15 cellular contexts compared by ENCODE assay signal in the genomic region with DNA sequence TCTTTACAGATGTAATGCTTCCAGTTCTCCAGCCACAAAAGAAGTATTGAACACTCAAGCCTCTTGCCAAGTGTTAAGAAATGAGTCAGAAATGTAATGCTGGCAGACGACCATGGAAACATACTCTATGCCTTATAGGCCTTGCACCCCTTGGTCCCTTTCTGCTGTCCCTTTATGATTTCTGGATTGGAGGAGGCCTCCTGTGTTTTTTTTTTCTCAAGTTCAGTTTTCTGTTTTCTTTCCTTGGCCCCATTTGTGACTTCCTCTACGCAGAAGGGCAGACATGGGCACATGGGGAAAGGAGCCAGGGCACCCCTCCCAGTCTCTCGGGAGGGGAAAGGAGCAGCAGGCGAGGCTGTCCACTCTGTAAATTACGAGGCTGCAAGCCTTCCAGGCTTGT. TPM values are rescaled to one million over a fixed set of nuclear protein-coding genes. Genes with fewer than 3 reads are reported as not detected.
A peak's percentile ranks its signal among the peaks of the same experiment; 100 is the strongest.
DNase-seq lines count a peak whose midpoint lies in the region; ATAC-seq, FAIRE-seq and TF ChIP-seq lines count a peak whose summit lies in the region.
"Had no signal": no experiment of that assay in that cellular context is flagged by ENCODE, and none has a peak within 500 bp of the region (broad histone marks: within the 10 kb centered on the region; RNA-seq: fewer than 3 reads in every experiment).

No MANE protein-coding gene starts in this region.

- no peak overlapping the region for H3K9ac ChIP-seq in endothelial cell of umbilical vein (replicated peaks; ENCODE audit: extremely low read depth, insufficient read depth, low read length)

- H3K27ac ChIP-seq in endothelial cell of umbilical vein (ENCODE audit: insufficient read depth, low read depth, low read length) (no peak overlapping the region), uterus (peak overlapping the region; percentile 13 to 28)
- H3K27ac ChIP-seq: spleen had no signal

- peaks cover 8% of the 10 kb centered on the region for H3K4me1 ChIP-seq in endothelial cell of umbilical vein (ENCODE audit: control insufficient read depth, extremely low read depth, insufficient read depth, low read length)
- peaks cover 0 to 10% of the 10 kb centered on the region in 2 donors for H3K4me1 ChIP-seq in uterus
- H3K4me1 ChIP-seq: HAP-1 had no signal

- DNase-seq in MG63 (peak; percentile 37), endothelial cell of umbilical vein (ENCODE audit: low read depth, low spot score) (peak; percentile 87), left kidney (ENCODE audit: low read depth, low spot score) (peak; percentile 12), uterus (peak; percentile 21 to 31), NCI-H345 treated with DMSO at 0.1 percent for 48 hours (lab: John Stamatoyannopoulos, UW; ENCODE audit: unreplicated experiment) (no peak)
- no peak for DNase-seq in stimulated activated effector memory CD8-positive, alpha-beta T cell treated with anti-CD3 and anti-CD28 coated beads, Interleukin-12 subunit alpha, Interleukin-12 subunit beta, amount 100 ng/mL, for 72 hours (ENCODE audit: low spot score in 2 of 2)
- DNase-seq: activated CD4-positive, alpha-beta memory T cell treated with anti-CD3 and anti-CD28 coated beads, Interleukin-2, amount 10 ng/mL, durations not matched to agents 7 days and 5 days; CD4-positive, CD25-positive, alpha-beta regulatory T cell; NCI-H1436; spleen had no signal

- CTCF ChIA-PET in endothelial cell of umbilical vein (lab: Charles Lee), result interaction anchor here (1.2 to 1.3 kb wide), 2 partner anchors 9 to 297 kb away, joined by 3 to 8 read pairs; no protein-coding TSS in a partner anchor

- TF ChIP-seq CTCF in endothelial cell of umbilical vein (IDR thresholded peaks at IDR 0.05; ENCODE audit: extremely low read depth in 1 of 2, insufficient read depth in 1 of 2, low read depth in 1 of 2, low read length in 2 of 2) (no peak), uterus (IDR thresholded peaks at IDR 0.05) (no peak)

- no TSS peak for BruUV-seq in endothelial cell of umbilical vein (replicated peaks; lab: Mats Ljungman, UMichigan)

- no peaks in the 10 kb centered on the region for H3K9me1 ChIP-seq in endothelial cell of umbilical vein (replicated peaks; ENCODE audit: control insufficient read depth, extremely low read depth, insufficient read depth, low read length)

- no peak overlapping the region for H3K27ac Mint-ChIP-seq in stimulated activated effector memory CD8-positive, alpha-beta T cell treated with anti-CD3 and anti-CD28 coated beads, Interleukin-12 subunit alpha, Interleukin-12 subunit beta, amount 100 ng/mL, for 72 hours
- H3K27ac Mint-ChIP-seq: activated CD4-positive, alpha-beta memory T cell treated with anti-CD3 and anti-CD28 coated beads, Interleukin-2, amount 10 ng/mL, durations not matched to agents 7 days and 5 days; CD4-positive, CD25-positive, alpha-beta regulatory T cell; stimulated activated naive CD8-positive, alpha-beta T cell treated with anti-CD3 and anti-CD28 coated beads, Interleukin-15, Interleukin-2, amounts not matched to agents 100 ng/mL and 50 ng/mL, for 24 hours had no signal

- no peak overlapping the region for H3K4me3 Mint-ChIP-seq in stimulated activated effector memory CD8-positive, alpha-beta T cell treated with anti-CD3 and anti-CD28 coated beads, Interleukin-12 subunit alpha, Interleukin-12 subunit beta, amount 100 ng/mL, for 72 hours
- H3K4me3 Mint-ChIP-seq: activated CD4-positive, alpha-beta memory T cell treated with anti-CD3 and anti-CD28 coated beads, Interleukin-2, amount 10 ng/mL, durations not matched to agents 7 days and 5 days; CD4-positive, CD25-positive, alpha-beta regulatory T cell; stimulated activated naive CD8-positive, alpha-beta T cell treated with anti-CD3 and anti-CD28 coated beads, Interleukin-15, Interleukin-2, amounts not matched to agents 100 ng/mL and 50 ng/mL, for 24 hours had no signal

- H3K79me2 ChIP-seq in endothelial cell of umbilical vein (ENCODE audit: control insufficient read depth, insufficient read depth, low read length), result no peaks in the 10 kb centered on the region

- H3K36me3 ChIP-seq in MG63 (no peaks in the 10 kb centered on the region), endothelial cell of umbilical vein (ENCODE audit: control insufficient read depth in 2 of 2, extremely low read depth in 1 of 2, insufficient read depth in 2 of 2, low read length in 2 of 2) (no peaks in the 10 kb centered on the region), uterus (no peaks in the 10 kb centered on the region)
- H3K36me3 ChIP-seq: HAP-1, spleen had no signal

- H4K20me1 ChIP-seq in endothelial cell of umbilical vein (replicated peaks; ENCODE audit: control insufficient read depth, extremely low read depth, insufficient read depth, low read length), result no peaks in the 10 kb centered on the region

- H3K4me1 Mint-ChIP-seq in stimulated activated effector memory CD8-positive, alpha-beta T cell treated with anti-CD3 and anti-CD28 coated beads, Interleukin-12 subunit alpha, Interleukin-12 subunit beta, amount 100 ng/mL, for 72 hours, result peaks cover 14% of the 10 kb centered on the region

- FAIRE-seq in endothelial cell of umbilical vein (lab: Jason Lieb, UNC), result peak; percentile 96
- FAIRE-seq: frontal cortex, K562 had no signal

- dilution Hi-C loops in endothelial cell of umbilical vein (cut with MboI; ENCODE audit: extremely low pct_ligation_motif_present, low sequenced_read_pairs), result no loop called here

- H2AFZ ChIP-seq in endothelial cell of umbilical vein (ENCODE audit: low read depth, low read length), result no peak overlapping the region

- no peak overlapping the region for H3K4me3 ChIP-seq in MG63
- no peak overlapping the region for H3K4me3 ChIP-seq in endothelial cell of umbilical vein (replicated peaks in 1 of 3; ENCODE audit: insufficient read depth in 1 of 3, low read depth in 1 of 3, low read length in 3 of 3)
- no peak overlapping the region for H3K4me3 ChIP-seq in uterus
- H3K4me3 ChIP-seq: HAP-1, K562, spleen had no signal

- H3K36me3 Mint-ChIP-seq in stimulated activated effector memory CD8-positive, alpha-beta T cell treated with anti-CD3 and anti-CD28 coated beads, Interleukin-12 subunit alpha, Interleukin-12 subunit beta, amount 100 ng/mL, for 72 hours, result no peaks in the 10 kb centered on the region

- POLR2A ChIA-PET in endothelial cell of umbilical vein (lab: Charles Lee), result no interaction called here

- no peak for ATAC-seq in GM19035 (IDR thresholded peaks at IDR 0.05; ENCODE audit: unreplicated experiment)
- no peak for ATAC-seq in stimulated activated effector memory CD8-positive, alpha-beta T cell treated with anti-CD3 and anti-CD28 coated beads, Interleukin-12 subunit alpha, Interleukin-12 subunit beta, amount 100 ng/mL, for 72 hours
- ATAC-seq: K562 had no signal

- TF ChIP-seq POLR2A in endothelial cell of umbilical vein (IDR thresholded peaks at IDR 0.05; ENCODE audit: low read depth, low read length) (no peak), uterus (IDR thresholded peaks at IDR 0.05) (no peak)

- H3K9me3 ChIP-seq in MG63, result no peaks in the 10 kb centered on the region
- H3K9me3 ChIP-seq in endothelial cell of umbilical vein (replicated peaks; ENCODE audit: control insufficient read depth, insufficient read depth, low read length), result no peaks in the 10 kb centered on the region
- no peaks in the 10 kb centered on the region for H3K9me3 ChIP-seq in uterus
- H3K9me3 ChIP-seq: HAP-1, spleen had no signal

- H3K4me2 ChIP-seq in endothelial cell of umbilical vein (ENCODE audit: insufficient read depth, low read length), result peak overlapping the region; percentile 22

- intact Hi-C loops in endothelial cell of umbilical vein (cut with micrococcal nuclease) (no loop called here), uterus (cut with DNase I; ENCODE audit: low total_unique reads) (no loop called here)

- no peaks in the 10 kb centered on the region for H3K27me3 ChIP-seq in MG63
- H3K27me3 ChIP-seq in endothelial cell of umbilical vein (ENCODE audit: control insufficient read depth in 2 of 2, insufficient read depth in 2 of 2, low read length in 2 of 2), result no peaks in the 10 kb centered on the region
- H3K27me3 ChIP-seq in uterus, result no peaks in the 10 kb centered on the region
- H3K27me3 ChIP-seq: spleen had no signal

- no peaks in the 10 kb centered on the region for H3K9me3 Mint-ChIP-seq in stimulated activated effector memory CD8-positive, alpha-beta T cell treated with anti-CD3 and anti-CD28 coated beads, Interleukin-12 subunit alpha, Interleukin-12 subunit beta, amount 100 ng/mL, for 72 hours
- H3K9me3 Mint-ChIP-seq: stimulated activated naive CD8-positive, alpha-beta T cell treated with anti-CD3 and anti-CD28 coated beads, Interleukin-15, Interleukin-2, amounts not matched to agents 100 ng/mL and 50 ng/mL, for 24 hours had no signal

TF ChIP-seq in endothelial cell of umbilical vein, 7 proteins besides CTCF, POLR2A, EP300 and RAD21:
- TF ChIP-seq EZH2 (IDR thresholded peaks at IDR 0.05; ENCODE audit: borderline replicate concordance, low read depth, low read length, severe bottlenecking) (no peak), POLR2AphosphoS5 (IDR thresholded peaks at IDR 0.05; ENCODE audit: insufficient read depth, low read depth, low read length) (no peak), JUN (IDR thresholded peaks at IDR 0.05; ENCODE audit: borderline replicate concordance, insufficient read depth, insufficient read length, low read depth) (peak; percentile 3), FOS (IDR thresholded peaks at IDR 0.05; ENCODE audit: borderline replicate concordance, insufficient read depth, low read length) (peak; percentile 32)

RNA-seq across cellular contexts. Expression of a gene that starts 53.4 kb away (rescaled TPM):
- 40.1 and 41.3 TPM in 2 replicates for total RNA-seq in MG63 (2014; rRNA removed; shearing (Covaris generic); ENCODE audit: low replicate concordance)
- total RNA-seq in endothelial cell of umbilical vein (25.2 and 25.3 TPM in 2 replicates), uterus (10 to 100 TPM; 33.6 to 59.1 (median 51.2) TPM)
- polyA plus RNA-seq in endothelial cell of umbilical vein, result 11.8 and 15.9 TPM in 2 replicates
- 8.3 and 10.7 TPM in 2 replicates for polyA plus RNA-seq in endothelial cell of umbilical vein (2011; cell fraction: cytosol; rRNA removed)
- polyA plus RNA-seq in endothelial cell of umbilical vein (2011; cell fraction: nucleus; rRNA removed), result 9.5 and 9.7 TPM in 2 replicates
- polyA plus RNA-seq in endothelial cell of umbilical vein (2012), result 6.6 and 8.5 TPM in 2 replicates
- 25.5 and 35.6 TPM in 2 replicates for polyA minus RNA-seq in endothelial cell of umbilical vein
- polyA minus RNA-seq in endothelial cell of umbilical vein (2011; cell fraction: cytosol; rRNA and poly(A)+ RNA removed), result 11.4 TPM
- 35.6 and 40.1 TPM in 2 replicates for polyA minus RNA-seq in endothelial cell of umbilical vein (2011; cell fraction: nucleus; rRNA and poly(A)+ RNA removed)

Comparison
In these comparisons a context has a peak if more than half of its experiments do, and no peak if none do; other contexts are left out.
1. DNase-seq: peak in MG63 (single experiment), endothelial cell of umbilical vein (single experiment), left kidney (single experiment) and uterus (2 of 2); none in stimulated activated effector memory CD8-positive, alpha-beta T cell treated with anti-CD3 and anti-CD28 coated beads, Interleukin-12 subunit alpha, Interleukin-12 subunit beta, amount 100 ng/mL, for 72 hours (0 of 2) and NCI-H345 treated with DMSO at 0.1 percent for 48 hours (single experiment).